ENCODE assay signal across 23 cellular contexts in genomic region chr13:98443800-98444325, GRCh38.
A peak's percentile ranks its signal among the peaks of the same experiment; 100 is the strongest.
DNase-seq lines count a peak whose midpoint lies in the region; ATAC-seq and TF ChIP-seq lines count a peak whose summit lies in the region.
"Had no signal": no experiment of that assay in that cellular context is flagged by ENCODE, and none has a peak within 500 bp of the region (broad histone marks: within the 10 kb centered on the region; RNA-seq: fewer than 3 reads in every experiment).

No MANE protein-coding gene starts in this region.

- peak overlapping the region; percentile 48; the same call in 1 of the 2 replicates for H3K9ac ChIP-seq in HCT116 (ENCODE audit: low read length)

- no peak overlapping the region for H3K27ac ChIP-seq in CD4-positive, alpha-beta T cell (ENCODE audit: low read depth, low read length)
- H3K27ac ChIP-seq in HCT116 (ENCODE audit: low read depth, low read length) (no peak overlapping the region), spleen (no peak overlapping the region)
- H3K27ac ChIP-seq: pancreas, thyroid gland had no signal

- no peaks in the 10 kb centered on the region for H3K9me2 ChIP-seq in HCT116 (ENCODE audit: insufficient read depth)

- 84 to 88% (median 87%) methylated on average over 19 to 21 of the region's 21 CpGs for WGBS in spleen, 5 donors

- peak overlapping the region; percentile 66 for H3K27ac Mint-ChIP-seq in CD4-positive, alpha-beta T cell
- H3K27ac Mint-ChIP-seq in dendritic cell treated with granulocyte-macrophage colony-stimulating factor and Interleukin-4, amounts not matched to agents 40 ng/mL and 50 ng/mL, for 4 days, result peak overlapping the region; percentile 26
- peak overlapping the region in 2 of 3 experiments; percentile 7 to 45 for H3K27ac Mint-ChIP-seq in nephron
- H3K27ac Mint-ChIP-seq: activated CD4-positive, alpha-beta T cell treated with anti-CD3 and anti-CD28 coated beads for 36 hours; activated naive CD4-positive, alpha-beta T cell treated with anti-CD3 and anti-CD28 coated beads for 36 hours; B cell; T-helper 2 cell treated with Interferon-gamma antibody and Interleukin-4, amounts not matched to agents 5 μg/mL and 100 μg/mL, for 36 hours had no signal

- 0 out of 2 replicates have a peak, but pooled peaks cover 4% of the 10 kb centered on the region for H4K20me1 ChIP-seq in HCT116 (ENCODE audit: insufficient read depth)

- RAD21 ChIA-PET in HCT116 (lab: Charles Lee; ENCODE audit: low non-redundant PET in 1 of 2, low total read pairs in 2 of 2, uncharacterized antibody in 2 of 2, unreplicated experiment in 2 of 2), result interaction anchor here in 1 of 2 experiments (2.1 kb wide), 1 partner anchor 209 kb away, joined by 6 read pairs; no protein-coding TSS in a partner anchor

- peaks cover 16% of the 10 kb centered on the region for H3K4me1 Mint-ChIP-seq in CD4-positive, alpha-beta T cell (ENCODE audit: low read depth)
- H3K4me1 Mint-ChIP-seq in dendritic cell treated with granulocyte-macrophage colony-stimulating factor and Interleukin-4, amounts not matched to agents 40 ng/mL and 50 ng/mL, for 4 days (ENCODE audit: low read depth), result peaks cover 19% of the 10 kb centered on the region
- H3K4me1 Mint-ChIP-seq in nephron, result no peaks in the 10 kb centered on the region

- POLR2A ChIA-PET in CD4-positive, alpha-beta T cell (lab: Charles Lee), result no interaction called here
- POLR2A ChIA-PET in HCT116 (lab: Charles Lee), result no interaction called here

- peak overlapping the region; percentile 52 for H3K4me2 ChIP-seq in HCT116 (ENCODE audit: low read length)

- TF ChIP-seq RAD21 in HCT116 (IDR thresholded peaks at IDR 0.05; ENCODE audit: low read depth), result no peak

- TF ChIP-seq CTCF in CD4-positive, alpha-beta T cell (IDR thresholded peaks at IDR 0.05), result no peak
- no peak for TF ChIP-seq CTCF in HCT116 (IDR thresholded peaks at IDR 0.05 in 2 of 3, conservative IDR thresholded peaks at IDR 0.05 in 1 of 3; ENCODE audit: borderline replicate concordance in 1 of 3, insufficient read depth in 1 of 3, low read depth in 2 of 3, low read length in 2 of 3)
- no peak for TF ChIP-seq CTCF in nephron (IDR thresholded peaks at IDR 0.05; ENCODE audit: unreplicated experiment in 3 of 3)
- TF ChIP-seq CTCF in spleen (IDR thresholded peaks at IDR 0.05 in 8 of 11, conservative IDR thresholded peaks at IDR 0.05 in 3 of 11), result no peak

- no peak overlapping the region for H2AFZ ChIP-seq in HCT116 (ENCODE audit: low read depth, low read length, poor library complexity, severe bottlenecking)

- no peak for ATAC-seq in CD4-positive, alpha-beta T cell (ENCODE audit: poor library complexity)
- ATAC-seq in HCT116, result no peak
- ATAC-seq: activated CD4-positive, alpha-beta T cell treated with anti-CD3 and anti-CD28 coated beads for 36 hours; left colon; pancreas had no signal

- no peaks in the 10 kb centered on the region for H3K27me3 Mint-ChIP-seq in CD4-positive, alpha-beta T cell
- H3K27me3 Mint-ChIP-seq in dendritic cell treated with granulocyte-macrophage colony-stimulating factor and Interleukin-4, amounts not matched to agents 40 ng/mL and 50 ng/mL, for 4 days, result no peaks in the 10 kb centered on the region
- no peaks in the 10 kb centered on the region for H3K27me3 Mint-ChIP-seq in nephron (ENCODE audit: low read depth)
- H3K27me3 Mint-ChIP-seq: activated CD4-positive, alpha-beta T cell treated with anti-CD3 and anti-CD28 coated beads for 36 hours; B cell had no signal

- BruUV-seq in HCT116 (replicated peaks; lab: Mats Ljungman, UMichigan), result no TSS peak

- no peak for TF ChIP-seq POLR2A in HCT116 (IDR thresholded peaks at IDR 0.05; ENCODE audit: borderline replicate concordance, extremely low read depth, insufficient read depth, insufficient read length)
- TF ChIP-seq POLR2A in spleen (IDR thresholded peaks at IDR 0.05), result no peak

- DNase-seq in CD4-positive, alpha-beta T cell, result no peak
- DNase-seq in HCT116 (ENCODE audit: low read depth, low spot score) (no peak), GF-D8 (lab: John Stamatoyannopoulos, UW) (no peak), spleen (no peak), SW 1271 (lab: John Stamatoyannopoulos, UW) (no peak), NCI-H128 (lab: John Stamatoyannopoulos, UW; ENCODE audit: unreplicated experiment) (no peak)
- DNase-seq: activated CD4-positive, alpha-beta T cell treated with anti-CD3 and anti-CD28 coated beads for 36 hours; activated CD8-positive, alpha-beta memory T cell treated with anti-CD3 and anti-CD28 coated beads, Interleukin-2, amount 50 U/mL, for 48 hours; activated naive CD4-positive, alpha-beta T cell treated with anti-CD3 and anti-CD28 coated beads for 36 hours; DMS 273 treated with DMSO at 0.1 percent for 48 hours; effector CD4-positive, alpha-beta T cell; GDM1; left colon; mucosa of descending colon; NCI-H2029; NCI-H510A; SHP77; thyroid gland had no signal

- CTCF ChIA-PET in CD4-positive, alpha-beta T cell (lab: Charles Lee), result interaction anchor here (0.6 to 3.5 kb wide), 2 partner anchors 210 to 718 kb away, joined by 3 to 49 read pairs; no protein-coding TSS in a partner anchor
- CTCF ChIA-PET in HCT116 (lab: Charles Lee), result interaction anchor here (1.1 to 4.9 kb wide), 3 partner anchors 228 to 229 kb away, joined by 5 to 39 read pairs (median 7); no protein-coding TSS in a partner anchor

- H3K4me3 ChIP-seq in HCT116 (replicated peaks in 1 of 2; ENCODE audit: low read depth in 1 of 2, low read length in 2 of 2) (no peak overlapping the region), spleen (no peak overlapping the region)
- H3K4me3 ChIP-seq: mucosa of descending colon, pancreas, thyroid gland had no signal

- no peaks in the 10 kb centered on the region for H3K79me2 ChIP-seq in HCT116 (ENCODE audit: insufficient read depth, low read length)

- intact Hi-C loops in CD4-positive, alpha-beta T cell (cut with DNase I, micrococcal nuclease), result loop anchor here in 1 of 2 experiments (10.0 kb wide), 1 partner anchor 401 kb away; no protein-coding TSS in a partner anchor
- intact Hi-C loops in HCT116 (cut with micrococcal nuclease) (no loop called here), spleen (cut with DNase I; ENCODE audit: low total_unique reads) (no loop called here)
- intact Hi-C loops in dendritic cell treated with granulocyte-macrophage colony-stimulating factor and Interleukin-4, amounts not matched to agents 40 ng/mL and 50 ng/mL, for 4 days (cut with micrococcal nuclease), result no loop called here

- H3K36me3 Mint-ChIP-seq in CD4-positive, alpha-beta T cell (ENCODE audit: low read depth), result peaks cover 19% of the 10 kb centered on the region
- H3K36me3 Mint-ChIP-seq in dendritic cell treated with granulocyte-macrophage colony-stimulating factor and Interleukin-4, amounts not matched to agents 40 ng/mL and 50 ng/mL, for 4 days (ENCODE audit: low read depth), result peaks cover 98% of the 10 kb centered on the region
- H3K36me3 Mint-ChIP-seq in nephron (ENCODE audit: low read depth), result peaks cover 62% of the 10 kb centered on the region

- no peaks in the 10 kb centered on the region for H3K9me3 Mint-ChIP-seq in CD4-positive, alpha-beta T cell
- H3K9me3 Mint-ChIP-seq in dendritic cell treated with granulocyte-macrophage colony-stimulating factor and Interleukin-4, amounts not matched to agents 40 ng/mL and 50 ng/mL, for 4 days, result no peaks in the 10 kb centered on the region
- H3K9me3 Mint-ChIP-seq in nephron, result no peaks in the 10 kb centered on the region
- H3K9me3 Mint-ChIP-seq: activated naive CD4-positive, alpha-beta T cell treated with anti-CD3 and anti-CD28 coated beads for 36 hours; T-helper 2 cell treated with Interferon-gamma antibody and Interleukin-4, amounts not matched to agents 5 μg/mL and 100 μg/mL, for 36 hours had no signal

- no peaks in the 10 kb centered on the region for H3K27me3 ChIP-seq in CD4-positive, alpha-beta T cell (ENCODE audit: control insufficient read depth, insufficient read depth, low read length)
- H3K27me3 ChIP-seq in HCT116 (ENCODE audit: insufficient read depth, low read length) (no peaks in the 10 kb centered on the region), spleen (replicated peaks in 1 of 7) (no peaks in the 10 kb centered on the region)
- H3K27me3 ChIP-seq: pancreas, thyroid gland had no signal

- no peak overlapping the region for H3K4me3 Mint-ChIP-seq in CD4-positive, alpha-beta T cell
- no peak overlapping the region for H3K4me3 Mint-ChIP-seq in dendritic cell treated with granulocyte-macrophage colony-stimulating factor and Interleukin-4, amounts not matched to agents 40 ng/mL and 50 ng/mL, for 4 days
- H3K4me3 Mint-ChIP-seq in nephron, result no peak overlapping the region
- H3K4me3 Mint-ChIP-seq: activated CD4-positive, alpha-beta T cell treated with anti-CD3 and anti-CD28 coated beads for 36 hours; activated naive CD4-positive, alpha-beta T cell treated with anti-CD3 and anti-CD28 coated beads for 36 hours; B cell; T-helper 2 cell treated with Interferon-gamma antibody and Interleukin-4, amounts not matched to agents 5 μg/mL and 100 μg/mL, for 36 hours had no signal

- peaks cover 0 to 5% of the 10 kb centered on the region in 2 experiments; a peak in 1 of 4 replicates for H3K36me3 ChIP-seq in HCT116 (ENCODE audit: control insufficient read depth in 1 of 2, insufficient read depth in 2 of 2, low read length in 2 of 2)
- peaks cover 0 to 54% (median 13%) of the 10 kb centered on the region in 6 donors for H3K36me3 ChIP-seq in spleen

- H3K9me3 ChIP-seq in CD4-positive, alpha-beta T cell (ENCODE audit: control insufficient read depth, low read length), result no peaks in the 10 kb centered on the region
- no peaks in the 10 kb centered on the region for H3K9me3 ChIP-seq in HCT116 (ENCODE audit: control insufficient read depth in 1 of 2, insufficient read depth in 1 of 2, low read depth in 1 of 2, low read length in 2 of 2)
- no peaks in the 10 kb centered on the region for H3K9me3 ChIP-seq in spleen
- H3K9me3 ChIP-seq: mucosa of descending colon, pancreas, thyroid gland had no signal

- H3K4me1 ChIP-seq in HCT116 (ENCODE audit: control insufficient read depth in 1 of 2, insufficient read depth in 2 of 2, low read length in 2 of 2) (peaks cover 0 to 35% of the 10 kb centered on the region in 2 experiments; a peak in 2 of 4 replicates), spleen (peaks cover 0 to 22% (median 12%) of the 10 kb centered on the region in 6 donors)
- H3K4me1 ChIP-seq: pancreas had no signal

TF ChIP-seq in HCT116, 20 proteins besides CTCF, POLR2A, EP300 and RAD21 (continues in another document):
- TF ChIP-seq SP1 (IDR thresholded peaks at IDR 0.05; ENCODE audit: low read depth) (no peak), YY1 (IDR thresholded peaks at IDR 0.05; ENCODE audit: extremely low read depth, insufficient replicate concordance, low read depth, low read length) (no peak), MAX (IDR thresholded peaks at IDR 0.05) (no peak), ELF1 (IDR thresholded peaks at IDR 0.05; ENCODE audit: borderline replicate concordance, low read depth) (no peak), POLR2AphosphoS5 (IDR thresholded peaks at IDR 0.05; ENCODE audit: low read depth, low read length) (no peak), ZNF274 (IDR thresholded peaks at IDR 0.05; ENCODE audit: low read depth, low read length) (no peak), EGR1 (IDR thresholded peaks at IDR 0.05; ENCODE audit: low read depth) (no peak)
